ENCODE assay signal across 17 cellular contexts in genomic region chr11:17597770-17598169, GRCh38. TPM values are rescaled to one million over a fixed set of nuclear protein-coding genes. Genes with fewer than 3 reads are reported as not detected.
"Had no signal": no experiment of that assay in that cellular context is flagged by ENCODE, and none has a peak within 500 bp of the region (broad histone marks: within the 10 kb centered on the region; RNA-seq: fewer than 3 reads in every experiment).

No MANE protein-coding gene starts in this region.

- H3K36me3 Mint-ChIP-seq: activated naive CD8-positive, alpha-beta T cell treated with anti-CD3 and anti-CD28 coated beads, Interleukin-2, amount 10 ng/mL, durations not matched to agents 7 days and 5 days; immature natural killer cell; natural killer cell had no signal

- H3K4me3 Mint-ChIP-seq: activated naive CD8-positive, alpha-beta T cell treated with anti-CD3 and anti-CD28 coated beads, Interleukin-2, amount 10 ng/mL, durations not matched to agents 7 days and 5 days; immature natural killer cell; natural killer cell had no signal

- DNase-seq: activated naive CD8-positive, alpha-beta T cell treated with anti-CD3 and anti-CD28 coated beads, Interleukin-2, amount 10 ng/mL, durations not matched to agents 7 days and 5 days; activated T-cell treated with anti-CD3 and anti-CD28 coated beads, Interleukin-2, amount 50 U/mL, for 1 hour; anterior cingulate cortex; immature natural killer cell; left cardiac atrium; mammary epithelial cell; mucosa of descending colon; natural killer cell; nucleus accumbens; SJCRH30; stimulated activated CD4-positive, alpha-beta T cell treated with anti-CD3 and anti-CD28 coated beads, Interleukin-2, amount 100 ng/mL, for 48 hours; stimulated activated naive CD8-positive, alpha-beta T cell treated with anti-CD3 and anti-CD28 coated beads, Interleukin-15, Interleukin-2, amounts not matched to agents 100 U/mL and 50 U/mL, for 24 hours; SW 1271 had no signal

- ATAC-seq: esophagus mucosa; left cardiac atrium; mucosa of descending colon; natural killer cell; right lobe of liver; stimulated activated naive CD8-positive, alpha-beta T cell treated with anti-CD3 and anti-CD28 coated beads, Interleukin-15, Interleukin-2, amounts not matched to agents 100 U/mL and 50 U/mL, for 24 hours had no signal

- H3K9me3 Mint-ChIP-seq: activated naive CD8-positive, alpha-beta T cell treated with anti-CD3 and anti-CD28 coated beads, Interleukin-2, amount 10 ng/mL, durations not matched to agents 7 days and 5 days; immature natural killer cell; natural killer cell had no signal

- H3K9me3 ChIP-seq: mucosa of descending colon, prostate gland, right lobe of liver, SJCRH30 had no signal

- H3K27ac Mint-ChIP-seq: activated naive CD8-positive, alpha-beta T cell treated with anti-CD3 and anti-CD28 coated beads, Interleukin-2, amount 10 ng/mL, durations not matched to agents 7 days and 5 days; immature natural killer cell; natural killer cell had no signal

- H3K27ac ChIP-seq: prostate gland, right lobe of liver, SJCRH30 had no signal

- H3K36me3 ChIP-seq: prostate gland, right lobe of liver, SJCRH30 had no signal

- H3K4me1 Mint-ChIP-seq: activated naive CD8-positive, alpha-beta T cell treated with anti-CD3 and anti-CD28 coated beads, Interleukin-2, amount 10 ng/mL, durations not matched to agents 7 days and 5 days; immature natural killer cell; natural killer cell had no signal

- H3K27me3 ChIP-seq: right lobe of liver, SJCRH30 had no signal

- H3K4me3 ChIP-seq: mucosa of descending colon, prostate gland, right lobe of liver, SJCRH30 had no signal

- H3K27me3 Mint-ChIP-seq: activated naive CD8-positive, alpha-beta T cell treated with anti-CD3 and anti-CD28 coated beads, Interleukin-2, amount 10 ng/mL, durations not matched to agents 7 days and 5 days had no signal

- H3K4me1 ChIP-seq: prostate gland, right lobe of liver had no signal

RNA-seq across cellular contexts. Expression of gene OTOG, which starts 50.7 kb away (rescaled TPM):
- total RNA-seq: activated naive CD8-positive, alpha-beta T cell treated with anti-CD3 and anti-CD28 coated beads, Interleukin-2, amount 10 ng/mL, durations not matched to agents 7 days and 5 days; esophagus mucosa; fibroblast of villous mesenchyme; left cardiac atrium; mammary epithelial cell; natural killer cell; right lobe of liver had no signal

RNA-seq across cellular contexts. Expression of gene USH1C, which starts 53.6 kb away (rescaled TPM):
- total RNA-seq: activated naive CD8-positive, alpha-beta T cell treated with anti-CD3 and anti-CD28 coated beads, Interleukin-2, amount 10 ng/mL, durations not matched to agents 7 days and 5 days; fibroblast of villous mesenchyme; mammary epithelial cell; natural killer cell; prostate gland had no signal
